11 cellular contexts compared by ENCODE assay signal in the genomic region with DNA sequence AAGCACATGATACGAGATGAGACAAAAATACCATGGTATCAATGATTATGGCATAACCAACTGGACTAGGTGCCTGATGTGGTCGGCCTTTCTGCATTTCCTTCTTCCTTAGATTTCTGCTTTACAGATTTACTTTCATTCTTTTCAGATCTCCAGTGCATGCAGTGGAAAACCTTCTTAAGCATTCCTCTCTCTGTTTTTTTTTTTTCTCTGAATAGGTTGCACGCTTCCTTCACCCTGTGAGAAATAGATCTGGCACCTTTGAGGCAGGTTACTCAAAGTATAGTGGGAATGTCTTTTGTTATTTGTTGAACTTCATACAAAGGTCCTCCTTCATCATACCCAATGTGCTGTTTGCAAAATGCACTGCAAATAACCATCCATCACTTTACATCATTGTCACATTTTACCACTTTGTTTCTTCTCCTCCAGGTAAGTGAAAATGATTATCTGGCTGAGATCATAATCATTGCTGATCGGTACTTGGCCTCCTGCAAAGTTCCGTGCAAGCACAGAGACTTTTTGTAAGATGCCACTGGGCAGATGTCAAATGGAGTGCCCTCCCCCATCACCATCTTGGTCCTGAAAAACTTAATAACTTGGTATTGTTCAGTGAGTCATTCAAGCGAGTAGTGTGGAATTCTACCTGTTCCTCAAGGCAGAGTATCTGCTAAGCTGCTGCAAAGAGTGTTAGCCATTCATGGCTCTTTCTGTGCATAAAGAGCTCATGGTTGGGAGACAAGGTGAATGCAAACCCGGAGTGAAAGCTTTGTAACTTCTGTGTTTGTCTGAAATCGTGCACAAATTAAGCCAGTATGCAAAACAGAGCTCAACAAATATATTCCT. TPM values are rescaled to one million over a fixed set of nuclear protein-coding genes. Genes with fewer than 3 reads are reported as not detected.
A peak's percentile ranks its signal among the peaks of the same experiment; 100 is the strongest.
DNase-seq lines count a peak whose midpoint lies in the region; ATAC-seq and TF ChIP-seq lines count a peak whose summit lies in the region.
"Had no signal": no experiment of that assay in that cellular context is flagged by ENCODE, and none has a peak within 500 bp of the region (broad histone marks: within the 10 kb centered on the region; RNA-seq: fewer than 3 reads in every experiment).

No MANE protein-coding gene starts in this region.

- H3K36me3 ChIP-seq in spleen (no peaks in the 10 kb centered on the region), testis (ENCODE audit: low read depth, missing control alignments) (no peaks in the 10 kb centered on the region)
- H3K36me3 ChIP-seq: ascending aorta had no signal

- H3K4me3 ChIP-seq in spleen (no peak overlapping the region), testis (no peak overlapping the region)
- H3K4me3 ChIP-seq: ascending aorta had no signal

- H3K4me1 ChIP-seq in spleen (peaks cover 0 to 24% (median 6%) of the 10 kb centered on the region in 6 donors), testis (no peaks in the 10 kb centered on the region)
- H3K4me1 ChIP-seq: ascending aorta had no signal

- no peak for TF ChIP-seq POLR2A in spleen (IDR thresholded peaks at IDR 0.05)
- no peak for TF ChIP-seq POLR2A in testis (IDR thresholded peaks at IDR 0.05)

- TF ChIP-seq CTCF in spleen (IDR thresholded peaks at IDR 0.05 in 8 of 11, conservative IDR thresholded peaks at IDR 0.05 in 3 of 11) (no peak), testis (IDR thresholded peaks at IDR 0.05) (no peak)

- H3K27me3 ChIP-seq in spleen (replicated peaks in 1 of 7) (no peaks in the 10 kb centered on the region), testis (no peaks in the 10 kb centered on the region)
- H3K27me3 ChIP-seq: ascending aorta had no signal

- peaks cover 0 to 20% (median 13%) of the 10 kb centered on the region in 8 donors for H3K9me3 ChIP-seq in spleen
- no peaks in the 10 kb centered on the region for H3K9me3 ChIP-seq in testis
- H3K9me3 ChIP-seq: ascending aorta had no signal

- H3K27ac ChIP-seq in spleen (peak overlapping the region in 5 of 8 donors; percentile 9 to 61 (median 53)), testis (no peak overlapping the region)
- H3K27ac ChIP-seq: ascending aorta had no signal

- 57 to 76% (median 68%) methylated on average over 8 of the region's 8 CpGs for WGBS in spleen, 5 donors
- WGBS in testis, 2 donors: 83 to 86% methylated on average over 8 of the region's 8 CpGs

- intact Hi-C loops in spleen (cut with DNase I; ENCODE audit: low total_unique reads) (no loop called here), testis (cut with DNase I; ENCODE audit: low total_unique reads) (no loop called here)

- ATAC-seq in GM19328 (IDR thresholded peaks at IDR 0.05; ENCODE audit: unreplicated experiment) (peak; percentile 45), HG02840 (IDR thresholded peaks at IDR 0.05; ENCODE audit: low FRiP score, unreplicated experiment) (peak; percentile 70), HG03575 (IDR thresholded peaks at IDR 0.05; ENCODE audit: extremely low read depth, insufficient number of reproducible peaks, low FRiP score, unreplicated experiment) (peak; percentile 61)

- DNase-seq in spleen (no peak), NCI-H82 treated with DMSO at 0.1 percent for 48 hours (lab: John Stamatoyannopoulos, UW; ENCODE audit: unreplicated experiment) (no peak), testis (no peak), HuH-7 (ENCODE audit: low spot score) (no peak)
- DNase-seq: erythroblast, kidney had no signal

RNA-seq across cellular contexts. Expression of gene KLHL14, which starts 30.0 kb away (rescaled TPM):
- total RNA-seq in spleen (10 to 100 TPM; 12.4 to 41.4 (median 18.9) TPM), testis (1 to 10 TPM; 2.0 to 3.3 TPM)
- polyA plus RNA-seq in spleen (10 to 100 TPM in 2 of 3 donors, 1 to 10 TPM in 1; 9.4 to 14.6 (median 13.1) TPM), testis (ENCODE audit: insufficient read depth, low read depth, low replicate concordance) (2.7 TPM)
- total RNA-seq: ascending aorta, G401 had no signal

Comparison
In these comparisons a context has a peak if more than half of its experiments do, and no peak if none do; other contexts are left out.
1. H3K27ac ChIP-seq: peak in spleen (5 of 8); none in testis (0 of 2).
2. Peak in every context shown above with its lines, with median percentiles within 50 percentile points of each other: ATAC-seq.